18 cellular contexts compared by ENCODE assay signal in genomic region chr15:100426893-100427292, GRCh38.
DNase-seq lines count a peak whose midpoint lies in the region; ATAC-seq and TF ChIP-seq lines count a peak whose summit lies in the region.
"Had no signal": no experiment of that assay in that cellular context is flagged by ENCODE, and none has a peak within 500 bp of the region (broad histone marks: within the 10 kb centered on the region; RNA-seq: fewer than 3 reads in every experiment).

No MANE protein-coding gene starts in this region.

- H3K9me3 ChIP-seq in right cardiac atrium (ENCODE audit: control insufficient read depth, low read length) (no peaks in the 10 kb centered on the region), gastrocnemius medialis (no peaks in the 10 kb centered on the region)
- H3K9me3 ChIP-seq: HAP-1 had no signal

- in situ Hi-C loops in gastrocnemius medialis (cut with MboI; ENCODE audit: low sequenced_read_pairs in 4 of 4) = loop anchor here in 1 of 4 donors (25.0 kb wide), 1 partner anchor 135 kb away; no protein-coding TSS in a partner anchor

- TF ChIP-seq CTCF in gastrocnemius medialis (IDR thresholded peaks at IDR 0.05 in 4 of 5, conservative IDR thresholded peaks at IDR 0.05 in 1 of 5) = no peak

- ATAC-seq in left ventricle myocardium superior (peak; percentile 55), right cardiac atrium (peak; percentile 39 to 84), gastrocnemius medialis (peak; percentile 72 to 79)
- ATAC-seq: GM12878 had no signal

- intact Hi-C loops in left ventricle myocardium superior (cut with micrococcal nuclease) (no loop called here), cardiac septum (cut with DNase I) (no loop called here), right cardiac atrium (cut with DNase I) (no loop called here), gastrocnemius medialis (cut with DNase I; ENCODE audit: low total_unique reads) (loop anchor here (5.0 kb wide), 2 partner anchors 75 to 90 kb away; no protein-coding TSS in a partner anchor)

- H3K4me3 ChIP-seq in right cardiac atrium (ENCODE audit: low read length) (no peak overlapping the region), gastrocnemius medialis (no peak overlapping the region)
- H3K4me3 ChIP-seq: GM12878, HAP-1 had no signal

- DNase-seq in left ventricle myocardium superior (peak; percentile 36), cardiac septum (ENCODE audit: low spot score) (no peak), right cardiac atrium (peak; percentile 19 to 80 (median 61)), gastrocnemius medialis (peak; percentile 20 to 62), iPS-NIHi7 (ENCODE audit: extremely low spot score) (no peak), hypothalamus (lab: John Stamatoyannopoulos, UW) (no peak)
- DNase-seq: ACHN; BE2C; C1 segment of cervical spinal cord; CD4-positive, CD25-positive, alpha-beta regulatory T cell; CD8-positive, alpha-beta memory T cell; COR-L47; DMS 273 treated with DMSO at 0.1 percent for 48 hours; DMS53; DND-41; EL had no signal

- H3K27ac ChIP-seq in right cardiac atrium (ENCODE audit: low read length) (no peak overlapping the region), gastrocnemius medialis (peak overlapping the region in 2 of 4 donors; percentile 29 to 38)

- no peaks in the 10 kb centered on the region for H3K4me1 ChIP-seq in right cardiac atrium (ENCODE audit: control insufficient read depth, insufficient read depth, low read length)
- peaks cover 18 to 26% of the 10 kb centered on the region in 2 donors for H3K4me1 ChIP-seq in gastrocnemius medialis
- H3K4me1 ChIP-seq: BE2C, HAP-1 had no signal

- WGBS in right cardiac atrium = 56% methylated on average over 10 of the region's 10 CpGs

- no peaks in the 10 kb centered on the region for H3K36me3 ChIP-seq in gastrocnemius medialis
- H3K36me3 ChIP-seq: BE2C, HAP-1 had no signal

- TF ChIP-seq POLR2A in gastrocnemius medialis (IDR thresholded peaks at IDR 0.05) = no peak

- no peaks in the 10 kb centered on the region for H3K27me3 ChIP-seq in right cardiac atrium (ENCODE audit: control insufficient read depth, insufficient read depth)
- no peaks in the 10 kb centered on the region for H3K27me3 ChIP-seq in gastrocnemius medialis
- H3K27me3 ChIP-seq: BE2C had no signal

Comparison
In these comparisons a context has a peak if more than half of its experiments do, and no peak if none do; other contexts are left out.
1. DNase-seq: peak in left ventricle myocardium superior (single experiment), right cardiac atrium (3 of 3) and gastrocnemius medialis (2 of 2); none in cardiac septum (single experiment), iPS-NIHi7 (single experiment) and hypothalamus (0 of 51).
2. Peak in every context shown above with its lines, with median percentiles within 50 percentile points of each other: ATAC-seq.